In the genomic region with DNA sequence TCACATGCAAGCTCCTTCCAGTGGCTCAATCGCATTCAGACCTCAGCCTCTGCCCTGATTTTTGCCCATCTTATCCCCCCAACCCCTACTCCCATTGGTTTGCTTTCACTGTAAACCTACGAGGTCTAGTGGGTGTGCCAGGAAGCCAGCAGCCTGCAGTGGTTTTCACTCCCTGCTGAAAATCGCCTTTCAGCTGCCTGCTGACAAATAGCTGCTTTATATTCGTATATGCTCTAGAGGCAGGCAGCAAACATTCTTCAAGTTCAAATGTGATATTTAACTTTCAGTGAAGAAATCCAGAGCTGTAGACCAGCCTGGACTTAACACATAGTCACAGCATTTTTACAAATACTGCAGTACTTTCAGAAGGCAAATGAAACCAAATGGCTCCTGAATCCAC, we compare ENCODE assay signal across 2 cellular contexts.
TF ChIP-seq lines count a peak whose summit lies in the region.

No MANE protein-coding gene starts in this region.

TF ChIP-seq in SK-N-SH treated with all-trans-retinoic acid at 6 μM for 48 hours, 23 proteins besides CTCF, POLR2A, EP300 and RAD21 (continued from another document):
- TF ChIP-seq, protein P1, sequence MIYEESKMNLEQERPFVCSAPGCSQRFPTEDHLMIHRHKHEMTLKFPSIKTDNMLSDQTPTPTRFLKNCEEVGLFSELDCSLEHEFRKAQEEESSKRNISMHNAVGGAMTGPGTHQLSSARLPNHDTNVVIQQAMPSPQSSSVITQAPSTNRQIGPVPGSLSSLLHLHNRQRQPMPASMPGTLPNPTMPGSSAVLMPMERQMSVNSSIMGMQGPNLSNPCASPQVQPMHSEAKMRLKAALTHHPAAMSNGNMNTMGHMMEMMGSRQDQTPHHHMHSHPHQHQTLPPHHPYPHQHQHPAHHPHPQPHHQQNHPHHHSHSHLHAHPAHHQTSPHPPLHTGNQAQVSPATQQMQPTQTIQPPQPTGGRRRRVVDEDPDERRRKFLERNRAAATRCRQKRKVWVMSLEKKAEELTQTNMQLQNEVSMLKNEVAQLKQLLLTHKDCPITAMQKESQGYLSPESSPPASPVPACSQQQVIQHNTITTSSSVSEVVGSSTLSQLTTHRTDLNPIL (CRISPR knock-in tag; IDR thresholded peaks at IDR 0.05; ENCODE audit: low read depth): no peak
- no peak for TF ChIP-seq ZNF70 (CRISPR knock-in tag; IDR thresholded peaks at IDR 0.05)
- TF ChIP-seq, protein P2, sequence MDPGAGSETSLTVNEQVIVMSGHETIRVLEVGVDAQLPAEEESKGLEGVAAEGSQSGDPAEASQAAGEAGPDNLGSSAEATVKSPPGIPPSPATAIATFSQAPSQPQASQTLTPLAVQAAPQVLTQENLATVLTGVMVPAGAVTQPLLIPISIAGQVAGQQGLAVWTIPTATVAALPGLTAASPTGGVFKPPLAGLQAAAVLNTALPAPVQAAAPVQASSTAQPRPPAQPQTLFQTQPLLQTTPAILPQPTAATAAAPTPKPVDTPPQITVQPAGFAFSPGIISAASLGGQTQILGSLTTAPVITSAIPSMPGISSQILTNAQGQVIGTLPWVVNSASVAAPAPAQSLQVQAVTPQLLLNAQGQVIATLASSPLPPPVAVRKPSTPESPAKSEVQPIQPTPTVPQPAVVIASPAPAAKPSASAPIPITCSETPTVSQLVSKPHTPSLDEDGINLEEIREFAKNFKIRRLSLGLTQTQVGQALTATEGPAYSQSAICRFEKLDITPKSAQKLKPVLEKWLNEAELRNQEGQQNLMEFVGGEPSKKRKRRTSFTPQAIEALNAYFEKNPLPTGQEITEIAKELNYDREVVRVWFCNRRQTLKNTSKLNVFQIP (CRISPR knock-in tag; IDR thresholded peaks at IDR 0.05; ENCODE audit: borderline replicate concordance, low read depth): no peak
- TF ChIP-seq ARNTL (CRISPR knock-in tag; IDR thresholded peaks at IDR 0.05; ENCODE audit: borderline replicate concordance, low read depth): no peak
- TF ChIP-seq, protein P3, sequence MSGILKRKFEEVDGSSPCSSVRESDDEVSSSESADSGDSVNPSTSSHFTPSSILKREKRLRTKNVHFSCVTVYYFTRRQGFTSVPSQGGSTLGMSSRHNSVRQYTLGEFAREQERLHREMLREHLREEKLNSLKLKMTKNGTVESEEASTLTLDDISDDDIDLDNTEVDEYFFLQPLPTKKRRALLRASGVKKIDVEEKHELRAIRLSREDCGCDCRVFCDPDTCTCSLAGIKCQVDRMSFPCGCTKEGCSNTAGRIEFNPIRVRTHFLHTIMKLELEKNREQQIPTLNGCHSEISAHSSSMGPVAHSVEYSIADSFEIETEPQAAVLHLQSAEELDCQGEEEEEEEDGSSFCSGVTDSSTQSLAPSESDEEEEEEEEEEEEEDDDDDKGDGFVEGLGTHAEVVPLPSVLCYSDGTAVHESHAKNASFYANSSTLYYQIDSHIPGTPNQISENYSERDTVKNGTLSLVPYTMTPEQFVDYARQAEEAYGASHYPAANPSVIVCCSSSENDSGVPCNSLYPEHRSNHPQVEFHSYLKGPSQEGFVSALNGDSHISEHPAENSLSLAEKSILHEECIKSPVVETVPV (CRISPR knock-in tag; IDR thresholded peaks at IDR 0.05): no peak
- no peak for TF ChIP-seq ESRRG (CRISPR knock-in tag; IDR thresholded peaks at IDR 0.05)
- no peak for TF ChIP-seq TOX (CRISPR knock-in tag; IDR thresholded peaks at IDR 0.05; ENCODE audit: borderline replicate concordance)
- TF ChIP-seq, protein P4, sequence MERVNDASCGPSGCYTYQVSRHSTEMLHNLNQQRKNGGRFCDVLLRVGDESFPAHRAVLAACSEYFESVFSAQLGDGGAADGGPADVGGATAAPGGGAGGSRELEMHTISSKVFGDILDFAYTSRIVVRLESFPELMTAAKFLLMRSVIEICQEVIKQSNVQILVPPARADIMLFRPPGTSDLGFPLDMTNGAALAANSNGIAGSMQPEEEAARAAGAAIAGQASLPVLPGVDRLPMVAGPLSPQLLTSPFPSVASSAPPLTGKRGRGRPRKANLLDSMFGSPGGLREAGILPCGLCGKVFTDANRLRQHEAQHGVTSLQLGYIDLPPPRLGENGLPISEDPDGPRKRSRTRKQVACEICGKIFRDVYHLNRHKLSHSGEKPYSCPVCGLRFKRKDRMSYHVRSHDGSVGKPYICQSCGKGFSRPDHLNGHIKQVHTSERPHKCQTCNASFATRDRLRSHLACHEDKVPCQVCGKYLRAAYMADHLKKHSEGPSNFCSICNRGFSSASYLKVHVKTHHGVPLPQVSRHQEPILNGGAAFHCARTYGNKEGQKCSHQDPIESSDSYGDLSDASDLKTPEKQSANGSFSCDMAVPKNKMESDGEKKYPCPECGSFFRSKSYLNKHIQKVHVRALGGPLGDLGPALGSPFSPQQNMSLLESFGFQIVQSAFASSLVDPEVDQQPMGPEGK (CRISPR knock-in tag; IDR thresholded peaks at IDR 0.05; ENCODE audit: borderline replicate concordance): no peak
- TF ChIP-seq ZC3H10 (CRISPR knock-in tag; IDR thresholded peaks at IDR 0.05): no peak

TF ChIP-seq in SK-N-SH, 30 proteins besides CTCF, POLR2A, EP300 and RAD21 (continued from another document):
- TF ChIP-seq, protein P5, sequence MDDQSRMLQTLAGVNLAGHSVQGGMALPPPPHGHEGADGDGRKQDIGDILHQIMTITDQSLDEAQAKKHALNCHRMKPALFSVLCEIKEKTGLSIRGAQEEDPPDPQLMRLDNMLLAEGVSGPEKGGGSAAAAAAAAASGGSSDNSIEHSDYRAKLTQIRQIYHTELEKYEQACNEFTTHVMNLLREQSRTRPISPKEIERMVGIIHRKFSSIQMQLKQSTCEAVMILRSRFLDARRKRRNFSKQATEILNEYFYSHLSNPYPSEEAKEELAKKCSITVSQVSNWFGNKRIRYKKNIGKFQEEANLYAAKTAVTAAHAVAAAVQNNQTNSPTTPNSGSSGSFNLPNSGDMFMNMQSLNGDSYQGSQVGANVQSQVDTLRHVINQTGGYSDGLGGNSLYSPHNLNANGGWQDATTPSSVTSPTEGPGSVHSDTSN (IDR thresholded peaks at IDR 0.05): no peak
- TF ChIP-seq RCOR1 (IDR thresholded peaks at IDR 0.05; ENCODE audit: low read length) (no peak), RXRA (IDR thresholded peaks at IDR 0.05; ENCODE audit: borderline replicate concordance, low read depth) (no peak), MEF2A (IDR thresholded peaks at IDR 0.05; ENCODE audit: borderline replicate concordance, low read depth) (no peak), EZH2phosphoT487 (IDR thresholded peaks at IDR 0.05; ENCODE audit: borderline replicate concordance, low read depth) (no peak), FOSL2 (IDR thresholded peaks at IDR 0.05; ENCODE audit: borderline replicate concordance, low read depth) (no peak), SIN3A (IDR thresholded peaks at IDR 0.05; ENCODE audit: borderline replicate concordance, low read depth, low read length) (no peak), NRF1 (IDR thresholded peaks at IDR 0.05; ENCODE audit: low read depth, low read length) (no peak), CHD2 (IDR thresholded peaks at IDR 0.05; ENCODE audit: low read length, partially characterized antibody) (no peak), TAF1 (IDR thresholded peaks at IDR 0.05; ENCODE audit: borderline replicate concordance, low read depth, low read length) (no peak), RFX5 (IDR thresholded peaks at IDR 0.05; ENCODE audit: low read length) (no peak), MXI1 (IDR thresholded peaks at IDR 0.05; ENCODE audit: low read depth, low read length) (no peak)
TF ChIP-seq in SK-N-SH: peak in this region for 0.
